8 cellular contexts compared by ENCODE assay signal in genomic region chr2:216404010-216404618, GRCh38. TPM values are rescaled to one million over a fixed set of nuclear protein-coding genes. Genes with fewer than 3 reads are reported as not detected.
DNase-seq lines count a peak whose midpoint lies in the region; ATAC-seq and TF ChIP-seq lines count a peak whose summit lies in the region.

No MANE protein-coding gene starts in this region.

- H3K4me1 ChIP-seq in BE2C: peaks cover 8% of the 10 kb centered on the region

- TF ChIP-seq CTCF in BE2C (IDR thresholded peaks at IDR 0.05; ENCODE audit: low read depth, low read length) (peak; percentile 91), fibroblast of mammary gland (conservative IDR thresholded peaks at IDR 0.05; ENCODE audit: control insufficient read depth, insufficient read depth, low read depth, low read length) (peak; percentile 89), progenitor cell of endocrine pancreas (IDR thresholded peaks at IDR 0.05; ENCODE audit: unreplicated experiment) (peak; percentile 79)

- H3K4me3 ChIP-seq in BE2C (ENCODE audit: low read depth, low read length): no peak overlapping the region
- no peak overlapping the region for H3K4me3 ChIP-seq in fibroblast of mammary gland (ENCODE audit: control insufficient read depth, low read depth, low read length)

- no peaks in the 10 kb centered on the region for H3K9me3 ChIP-seq in BE2C

- H3K4me1 Mint-ChIP-seq in progenitor cell of endocrine pancreas (ENCODE audit: low read depth): peaks cover 1% of the 10 kb centered on the region

- no peak overlapping the region for H3K4me3 Mint-ChIP-seq in progenitor cell of endocrine pancreas (ENCODE audit: low read depth)

- peak; percentile 45 for DNase-seq in BE2C
- peak; percentile 13 for DNase-seq in NCI-H460 (ENCODE audit: extremely low read depth, low read depth)
- DNase-seq in activated T-cell treated with anti-CD3 and anti-CD28 coated beads for 1 hour (ENCODE audit: low read depth): peak; percentile 23
- DNase-seq in fibroblast of mammary gland (ENCODE audit: low read depth): peak; percentile 52
- DNase-seq in progenitor cell of endocrine pancreas (ENCODE audit: low spot score, unreplicated experiment): no peak
- no peak for DNase-seq in cerebellum (ENCODE audit: low spot score)

- no peaks in the 10 kb centered on the region for H3K36me3 Mint-ChIP-seq in progenitor cell of endocrine pancreas (ENCODE audit: insufficient read depth)

- peaks cover 11% of the 10 kb centered on the region for H3K27me3 Mint-ChIP-seq in progenitor cell of endocrine pancreas

- no peaks in the 10 kb centered on the region for H3K27me3 ChIP-seq in BE2C

- ATAC-seq in GM19397 (IDR thresholded peaks at IDR 0.05; ENCODE audit: unreplicated experiment) (peak; percentile 53), HG03439 (IDR thresholded peaks at IDR 0.05; ENCODE audit: unreplicated experiment) (no peak)

- no peak overlapping the region for H3K27ac Mint-ChIP-seq in progenitor cell of endocrine pancreas

- no peaks in the 10 kb centered on the region for H3K36me3 ChIP-seq in BE2C

- no peaks in the 10 kb centered on the region for H3K9me3 Mint-ChIP-seq in progenitor cell of endocrine pancreas (ENCODE audit: low read depth)

RNA-seq across cellular contexts. Expression of gene SMARCAL1, which starts 8.2 kb away (rescaled TPM):
- polyA plus RNA-seq in BE2C (2012; ENCODE audit: insufficient read depth, insufficient read length, low read depth): 26.0 TPM
- total RNA-seq in NCI-H460 (2014; rRNA removed; shearing (Covaris generic)): 9.8 and 11.3 TPM in 2 replicates
- 3.9 and 6.4 TPM in 2 replicates for polyA plus RNA-seq in NCI-H460 (2014; cell fraction: nucleus; rRNA removed)
- total RNA-seq in progenitor cell of endocrine pancreas (38.1 and 40.3 TPM in 2 replicates), cerebellum (23.6 TPM)

RNA-seq across cellular contexts. Expression of gene MARCHF4, which starts 31.8 kb away (rescaled TPM):
- 20.7 TPM for polyA plus RNA-seq in BE2C (2012; ENCODE audit: insufficient read depth, insufficient read length, low read depth)
- 0.97 and 1.7 TPM in 2 replicates for total RNA-seq in NCI-H460 (2014; rRNA removed; shearing (Covaris generic))
- 0.04 and 0.19 TPM in 2 replicates for polyA plus RNA-seq in NCI-H460 (2014; cell fraction: nucleus; rRNA removed)
- 2.0 and 2.2 TPM in 2 replicates for total RNA-seq in progenitor cell of endocrine pancreas
- 7.3 TPM for total RNA-seq in cerebellum

Comparison
In these comparisons a context has a peak if more than half of its experiments do, and no peak if none do; other contexts are left out.
1. DNase-seq: peak in BE2C (single experiment), NCI-H460 (single experiment), activated T-cell treated with anti-CD3 and anti-CD28 coated beads for 1 hour (single experiment) and fibroblast of mammary gland (single experiment); none in progenitor cell of endocrine pancreas (single experiment) and cerebellum (single experiment).
2. Peak in every context shown above with its lines, with median percentiles within 50 percentile points of each other: CTCF ChIP-seq.